22 cellular contexts compared by ENCODE assay signal in the genomic region with DNA sequence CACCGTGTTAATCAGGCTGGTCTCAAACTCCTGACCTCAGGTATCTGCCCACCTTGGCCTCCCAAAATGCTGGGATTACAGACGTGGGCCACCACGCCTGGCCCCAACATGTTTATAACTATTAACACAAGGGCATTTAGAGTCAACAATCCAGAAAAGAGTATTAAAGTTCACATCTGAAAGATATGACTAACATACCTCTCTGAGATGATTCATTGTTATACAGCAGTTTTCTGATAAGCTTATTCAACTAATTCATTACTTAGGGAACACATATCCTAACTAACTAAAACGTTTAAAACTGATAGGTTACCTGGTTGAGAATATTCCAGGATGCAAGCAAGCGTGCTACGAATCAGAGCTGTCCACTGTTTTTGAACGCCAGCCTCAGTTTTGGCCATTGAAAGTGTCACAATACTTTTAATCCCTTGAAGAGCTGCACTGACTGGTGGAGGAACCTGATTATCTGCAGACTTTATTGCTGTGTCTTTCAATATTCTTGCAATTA. TPM values are rescaled to one million over a fixed set of nuclear protein-coding genes. Genes with fewer than 3 reads are reported as not detected.
DNase-seq lines count a peak whose midpoint lies in the region; ATAC-seq, FAIRE-seq and TF ChIP-seq lines count a peak whose summit lies in the region.
"Had no signal": no experiment of that assay in that cellular context is flagged by ENCODE, and none has a peak within 500 bp of the region (broad histone marks: within the 10 kb centered on the region; RNA-seq: fewer than 3 reads in every experiment).

No MANE protein-coding gene starts in this region.

- no peak overlapping the region for H3K4me2 ChIP-seq in keratinocyte (ENCODE audit: control insufficient read depth, extremely low read depth, insufficient read depth, low read depth, low read length)
- H3K4me2 ChIP-seq: BLaER1 treated with 17β-estradiol and CSF1 and Interleukin-3, amounts not matched to agents 10 nM and 100 nM had no signal

- H3K4me3 Mint-ChIP-seq in activated CD4-positive, alpha-beta memory T cell treated with anti-CD3 and anti-CD28 coated beads, Interleukin-2, amount 10 ng/mL, durations not matched to agents 7 days and 5 days = no peak overlapping the region
- H3K4me3 Mint-ChIP-seq: memory B cell, nephron had no signal

- peaks cover 13% of the 10 kb centered on the region for H3K4me1 ChIP-seq in ACC112 (ENCODE audit: control insufficient read depth, insufficient read depth, low read length, unreplicated experiment)
- peaks cover 7% of the 10 kb centered on the region for H3K4me1 ChIP-seq in keratinocyte (ENCODE audit: control insufficient read depth, extremely low read depth, insufficient read depth, low read length)
- H3K4me1 ChIP-seq: prostate gland, upper lobe of left lung had no signal

- no peaks in the 10 kb centered on the region for H4K20me1 ChIP-seq in keratinocyte (ENCODE audit: control insufficient read depth, extremely low read depth, insufficient read depth, low read length)
- H4K20me1 ChIP-seq: BLaER1 treated with 17β-estradiol and CSF1 and Interleukin-3, amounts not matched to agents 10 nM and 100 nM had no signal

- H3K9ac ChIP-seq in keratinocyte (ENCODE audit: control insufficient read depth, extremely low read depth, insufficient read depth, low read length) = no peak overlapping the region
- H3K9ac ChIP-seq: BLaER1 treated with 17β-estradiol and CSF1 and Interleukin-3, amounts not matched to agents 10 nM and 100 nM had no signal

- no peaks in the 10 kb centered on the region for H3K9me3 Mint-ChIP-seq in activated CD4-positive, alpha-beta memory T cell treated with anti-CD3 and anti-CD28 coated beads, Interleukin-2, amount 10 ng/mL, durations not matched to agents 7 days and 5 days
- H3K9me3 Mint-ChIP-seq: memory B cell, nephron had no signal

- no peaks in the 10 kb centered on the region for H3K9me1 ChIP-seq in keratinocyte (ENCODE audit: control insufficient read depth, extremely low read depth, insufficient read depth, low read length)

- peaks cover 27% of the 10 kb centered on the region for H3K36me3 ChIP-seq in ACC112 (ENCODE audit: insufficient read depth, low read length)
- peaks cover 3 to 6% of the 10 kb centered on the region in 2 experiments for H3K36me3 ChIP-seq in keratinocyte (ENCODE audit: control insufficient read depth in 2 of 2, extremely low read depth in 1 of 2, insufficient read depth in 2 of 2, low read length in 2 of 2)
- H3K36me3 ChIP-seq: prostate gland had no signal

- peaks cover 2% of the 10 kb centered on the region for H3K27me3 Mint-ChIP-seq in activated CD4-positive, alpha-beta memory T cell treated with anti-CD3 and anti-CD28 coated beads, Interleukin-2, amount 10 ng/mL, durations not matched to agents 7 days and 5 days
- H3K27me3 Mint-ChIP-seq: memory B cell had no signal

- dilution Hi-C loops in keratinocyte (cut with MboI; ENCODE audit: extremely low pct_ligation_motif_present, low sequenced_read_pairs) = no loop called here

- H2AFZ ChIP-seq in ACC112 (ENCODE audit: low read length, unreplicated experiment) (no peak overlapping the region), keratinocyte (ENCODE audit: control insufficient read depth, low read length) (no peak overlapping the region)

- peak overlapping the region; percentile 33; the same call in 1 of the 2 replicates for H3K27ac ChIP-seq in ACC112 (ENCODE audit: low read depth, low read length)
- H3K27ac ChIP-seq in keratinocyte (ENCODE audit: control insufficient read depth, insufficient read depth, low read length) = peak overlapping the region; percentile 43
- H3K27ac ChIP-seq: BLaER1 treated with 17β-estradiol and CSF1 and Interleukin-3, amounts not matched to agents 10 nM and 100 nM; prostate gland; upper lobe of left lung had no signal

- peaks cover 6% of the 10 kb centered on the region for H3K4me1 Mint-ChIP-seq in activated CD4-positive, alpha-beta memory T cell treated with anti-CD3 and anti-CD28 coated beads, Interleukin-2, amount 10 ng/mL, durations not matched to agents 7 days and 5 days
- H3K4me1 Mint-ChIP-seq: nephron had no signal

- CTCF ChIA-PET in activated CD4-positive, alpha-beta memory T cell treated with anti-CD3 and anti-CD28 coated beads, Interleukin-2, amount 10 ng/mL, durations not matched to agents 7 days and 5 days (lab: Charles Lee) = no interaction called here

- TF ChIP-seq CTCF in choroid plexus epithelial cell (conservative IDR thresholded peaks at IDR 0.05; ENCODE audit: low read depth, low read length) (no peak), keratinocyte (optimal IDR thresholded peaks at IDR 0.05 in 1 of 3, IDR thresholded peaks at IDR 0.05 in 1 of 3, conservative IDR thresholded peaks at IDR 0.05 in 1 of 3; ENCODE audit: extremely low read depth in 1 of 3, insufficient read depth in 2 of 3, low read length in 3 of 3) (no peak)

- H3K36me3 Mint-ChIP-seq in activated CD4-positive, alpha-beta memory T cell treated with anti-CD3 and anti-CD28 coated beads, Interleukin-2, amount 10 ng/mL, durations not matched to agents 7 days and 5 days (ENCODE audit: low read depth) = peaks cover 58% of the 10 kb centered on the region

- FAIRE-seq in keratinocyte (lab: Jason Lieb, UNC) = no peak
- FAIRE-seq: H54, kidney had no signal

- H3K27me3 ChIP-seq in ACC112 (ENCODE audit: insufficient read depth, low read length) = no peaks in the 10 kb centered on the region
- H3K27me3 ChIP-seq in keratinocyte (ENCODE audit: control insufficient read depth, extremely low read depth, insufficient read depth, low read length) = no peaks in the 10 kb centered on the region
- H3K27me3 ChIP-seq: BLaER1 treated with 17β-estradiol and CSF1 and Interleukin-3, amounts not matched to agents 10 nM and 100 nM; upper lobe of left lung had no signal

- no peak overlapping the region for H3K27ac Mint-ChIP-seq in activated CD4-positive, alpha-beta memory T cell treated with anti-CD3 and anti-CD28 coated beads, Interleukin-2, amount 10 ng/mL, durations not matched to agents 7 days and 5 days
- H3K27ac Mint-ChIP-seq: nephron had no signal

- POLR2A ChIA-PET in activated CD4-positive, alpha-beta memory T cell treated with anti-CD3 and anti-CD28 coated beads, Interleukin-2, amount 10 ng/mL, durations not matched to agents 7 days and 5 days (lab: Charles Lee) = no interaction called here

- no peak overlapping the region for H3K4me3 ChIP-seq in ACC112 (ENCODE audit: low read depth, low read length)
- no peak overlapping the region for H3K4me3 ChIP-seq in choroid plexus epithelial cell (ENCODE audit: low read depth, low read length)
- H3K4me3 ChIP-seq in keratinocyte (ENCODE audit: control insufficient read depth in 2 of 3, extremely low read depth in 1 of 3, insufficient read depth in 2 of 3, low read depth in 1 of 3, low read length in 3 of 3) = no peak overlapping the region
- H3K4me3 ChIP-seq: BLaER1 treated with 17β-estradiol and CSF1 and Interleukin-3, amounts not matched to agents 10 nM and 100 nM; prostate gland; upper lobe of left lung had no signal

- H3K9me3 ChIP-seq in keratinocyte (ENCODE audit: control insufficient read depth, low read depth, low read length) = no peaks in the 10 kb centered on the region
- H3K9me3 ChIP-seq: prostate gland, upper lobe of left lung had no signal

- H3K79me2 ChIP-seq in ACC112 (ENCODE audit: control insufficient read depth, insufficient read depth, low read length, unreplicated experiment) (no peaks in the 10 kb centered on the region), keratinocyte (ENCODE audit: control insufficient read depth, insufficient read depth, low read length) (no peaks in the 10 kb centered on the region)

- DNase-seq in NCI-H226 = peak; percentile 17
- DNase-seq in choroid plexus epithelial cell (ENCODE audit: low read depth) = peak; percentile 17
- no peak for DNase-seq in keratinocyte (ENCODE audit: low read depth, low spot score)
- DNase-seq in central memory CD4-positive, alpha-beta T cell = no peak
- DNase-seq in activated CD4-positive, alpha-beta memory T cell treated with anti-CD3 and anti-CD28 coated beads, Interleukin-2, amount 10 ng/mL, durations not matched to agents 7 days and 5 days = no peak
- DNase-seq: activated CD4-positive, alpha-beta T cell treated with anti-CD3 and anti-CD28 coated beads for 1 hour; DMS 273 treated with DMSO at 0.1 percent for 48 hours; GF-D8; hippocampal formation; kidney; NCI-H1930; stimulated activated CD4-positive, alpha-beta T cell treated with anti-CD3 and anti-CD28 coated beads, Interleukin-4, amount 100 ng/mL, for 24 hours; SW 1271; upper lobe of left lung had no signal

- no peak for ATAC-seq in HG03045 (IDR thresholded peaks at IDR 0.05; ENCODE audit: unreplicated experiment)
- no peak for ATAC-seq in HG02981 (IDR thresholded peaks at IDR 0.05; ENCODE audit: unreplicated experiment)

RNA-seq across cellular contexts. Expression of a gene that starts 34.0 kb away (rescaled TPM):
- 16.3 to 29.3 TPM (median 22.5 TPM) in 3 replicates for polyA plus RNA-seq in keratinocyte
- 37.7 TPM for polyA plus RNA-seq in keratinocyte (2011; ENCODE audit: low read depth)
- 9.2 and 22.2 TPM in 2 replicates for polyA plus RNA-seq in keratinocyte (2011; cell fraction: cytosol; rRNA removed)
- polyA plus RNA-seq in keratinocyte (2011; cell fraction: nucleus; rRNA removed) = 20.5 and 22.3 TPM in 2 replicates
- polyA plus RNA-seq in keratinocyte (2012; ENCODE audit: low replicate concordance) = 15.5 and 19.5 TPM in 2 replicates
- polyA minus RNA-seq in keratinocyte = 15.5 to 54.1 TPM (median 36.8 TPM) in 3 replicates
- 14.6 TPM for polyA minus RNA-seq in keratinocyte (2011; cell fraction: cytosol; rRNA and poly(A)+ RNA removed)
- polyA minus RNA-seq in keratinocyte (2011; cell fraction: nucleus; rRNA and poly(A)+ RNA removed) = 18.1 and 40.1 TPM in 2 replicates
- total RNA-seq in activated CD4-positive, alpha-beta memory T cell treated with anti-CD3 and anti-CD28 coated beads, Interleukin-2, amount 10 ng/mL, durations not matched to agents 7 days and 5 days = 10 to 100 TPM; 33.7 to 34.4 TPM

Comparison
In these comparisons a context has a peak if more than half of its experiments do, and no peak if none do; other contexts are left out.
1. DNase-seq: peak in NCI-H226 (single experiment) and choroid plexus epithelial cell (single experiment); none in keratinocyte (single experiment), central memory CD4-positive, alpha-beta T cell (single experiment) and activated CD4-positive, alpha-beta memory T cell treated with anti-CD3 and anti-CD28 coated beads, Interleukin-2, amount 10 ng/mL, durations not matched to agents 7 days and 5 days (single experiment).